Comparison of ENCODE assay signal across 1 cellular context in the genomic region with DNA sequence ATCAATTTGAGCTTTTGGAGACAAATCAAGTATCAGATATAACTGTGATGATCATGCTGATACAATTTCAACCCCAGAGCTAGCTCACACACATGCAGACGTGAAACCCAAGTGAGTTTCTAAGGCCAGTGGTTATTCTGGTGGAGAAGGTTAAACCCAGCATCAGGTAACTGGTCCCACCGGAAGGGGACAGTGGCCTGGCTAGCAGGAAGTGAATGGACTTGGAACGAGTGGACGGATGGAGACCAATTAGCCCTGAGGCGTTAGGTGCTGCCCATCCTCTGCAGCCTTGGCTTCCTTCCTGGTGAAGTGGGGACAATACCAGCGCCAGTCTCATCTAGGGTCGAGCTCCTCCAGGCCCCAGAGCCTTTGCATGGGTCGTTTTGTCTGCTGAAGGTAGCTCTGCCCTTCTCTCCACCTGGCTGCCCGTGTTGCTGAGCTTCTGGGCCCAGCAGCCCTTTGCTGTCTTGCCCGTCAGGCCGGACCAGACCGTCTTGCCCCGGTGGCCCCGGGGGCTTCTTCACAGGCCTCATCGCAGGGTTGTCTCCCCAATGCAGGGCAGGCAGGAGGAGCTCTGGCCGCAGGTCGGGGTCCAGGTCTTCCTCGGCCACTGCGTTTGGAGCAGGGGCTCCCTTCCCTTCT.
TF ChIP-seq lines count a peak whose summit lies in the region.

No MANE protein-coding gene starts in this region.

TF ChIP-seq in IMR-90, 13 proteins besides CTCF, POLR2A, EP300 and RAD21:
- TF ChIP-seq NFE2L2 (IDR thresholded peaks at IDR 0.05; ENCODE audit: low read depth, low read length) = no peak
- no peak for TF ChIP-seq MAZ (IDR thresholded peaks at IDR 0.05; ENCODE audit: borderline replicate concordance, low read depth, low read length)
- no peak for TF ChIP-seq RCOR1 (IDR thresholded peaks at IDR 0.05; ENCODE audit: insufficient replicate concordance, low read length)
- no peak for TF ChIP-seq MXI1 (IDR thresholded peaks at IDR 0.05; ENCODE audit: borderline replicate concordance, low read depth, low read length)
- TF ChIP-seq RFX5 (IDR thresholded peaks at IDR 0.05; ENCODE audit: low read depth, low read length) = no peak
- TF ChIP-seq FOS (IDR thresholded peaks at IDR 0.05; ENCODE audit: low read depth, low read length) = no peak
- TF ChIP-seq SMC3 (IDR thresholded peaks at IDR 0.05; ENCODE audit: low read depth, low read length) = no peak
- TF ChIP-seq, protein P1, sequence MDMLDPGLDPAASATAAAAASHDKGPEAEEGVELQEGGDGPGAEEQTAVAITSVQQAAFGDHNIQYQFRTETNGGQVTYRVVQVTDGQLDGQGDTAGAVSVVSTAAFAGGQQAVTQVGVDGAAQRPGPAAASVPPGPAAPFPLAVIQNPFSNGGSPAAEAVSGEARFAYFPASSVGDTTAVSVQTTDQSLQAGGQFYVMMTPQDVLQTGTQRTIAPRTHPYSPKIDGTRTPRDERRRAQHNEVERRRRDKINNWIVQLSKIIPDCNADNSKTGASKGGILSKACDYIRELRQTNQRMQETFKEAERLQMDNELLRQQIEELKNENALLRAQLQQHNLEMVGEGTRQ (IDR thresholded peaks at IDR 0.05; ENCODE audit: low read depth, low read length) = no peak
- TF ChIP-seq, protein P2, sequence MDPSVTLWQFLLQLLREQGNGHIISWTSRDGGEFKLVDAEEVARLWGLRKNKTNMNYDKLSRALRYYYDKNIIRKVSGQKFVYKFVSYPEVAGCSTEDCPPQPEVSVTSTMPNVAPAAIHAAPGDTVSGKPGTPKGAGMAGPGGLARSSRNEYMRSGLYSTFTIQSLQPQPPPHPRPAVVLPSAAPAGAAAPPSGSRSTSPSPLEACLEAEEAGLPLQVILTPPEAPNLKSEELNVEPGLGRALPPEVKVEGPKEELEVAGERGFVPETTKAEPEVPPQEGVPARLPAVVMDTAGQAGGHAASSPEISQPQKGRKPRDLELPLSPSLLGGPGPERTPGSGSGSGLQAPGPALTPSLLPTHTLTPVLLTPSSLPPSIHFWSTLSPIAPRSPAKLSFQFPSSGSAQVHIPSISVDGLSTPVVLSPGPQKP (IDR thresholded peaks at IDR 0.05; ENCODE audit: borderline replicate concordance, low read depth, low read length) = no peak
